9 cellular contexts compared by ENCODE assay signal in the genomic region with DNA sequence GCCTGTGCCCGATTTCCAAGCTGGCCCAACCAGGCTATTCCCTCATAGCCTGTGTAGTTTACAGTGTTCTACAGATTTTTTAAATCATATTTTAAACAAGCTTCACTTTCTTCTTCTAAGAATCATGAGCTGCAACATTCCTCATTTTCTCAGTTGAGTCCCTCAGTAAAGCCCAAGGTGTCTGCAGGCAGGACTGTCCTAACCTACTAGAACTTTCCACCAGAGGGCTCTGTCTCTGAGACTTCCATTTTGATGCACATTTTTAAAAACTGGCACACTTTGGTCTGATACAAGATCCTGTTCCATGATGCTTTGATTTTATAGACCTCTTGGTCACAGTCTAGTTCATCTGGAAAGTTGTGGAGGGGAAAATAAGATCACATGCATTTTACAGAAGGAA. TPM values are rescaled to one million over a fixed set of nuclear protein-coding genes. Genes with fewer than 3 reads are reported as not detected.
DNase-seq lines count a peak whose midpoint lies in the region; ATAC-seq and TF ChIP-seq lines count a peak whose summit lies in the region.
"Had no signal": no experiment of that assay in that cellular context is flagged by ENCODE, and none has a peak within 500 bp of the region (broad histone marks: within the 10 kb centered on the region; RNA-seq: fewer than 3 reads in every experiment).

No MANE protein-coding gene starts in this region.

- DNase-seq in EH (ENCODE audit: low read depth) (peak; percentile 23), amniotic epithelial cell (ENCODE audit: low read depth) (peak; percentile 10), medulla oblongata (ENCODE audit: extremely low spot score) (peak; percentile 28), NCI-H1048 (lab: John Stamatoyannopoulos, UW) (no peak), psoas muscle (no peak)

- H3K9me3 ChIP-seq in KOPT-K1 (ENCODE audit: insufficient read depth, low read length, poor library complexity, severe bottlenecking): no peaks in the 10 kb centered on the region
- no peaks in the 10 kb centered on the region for H3K9me3 ChIP-seq in psoas muscle
- H3K9me3 ChIP-seq: neutrophil had no signal

- TF ChIP-seq CTCF in psoas muscle (IDR thresholded peaks at IDR 0.05): no peak

- intact Hi-C loops in psoas muscle (cut with DNase I): no loop called here

- no peaks in the 10 kb centered on the region for H3K4me1 ChIP-seq in psoas muscle

- peaks cover 18% of the 10 kb centered on the region; the same call in 1 of the 2 replicates for H3K36me3 ChIP-seq in KOPT-K1 (ENCODE audit: insufficient read depth, low read length)
- H3K36me3 ChIP-seq in psoas muscle (ENCODE audit: insufficient read depth in 1 of 2, low read depth in 1 of 2): no peaks in the 10 kb centered on the region
- H3K36me3 ChIP-seq: neutrophil had no signal

- 89 to 94% (median 93%) methylated on average over 1 of the region's 1 CpG for WGBS in psoas muscle, 3 donors

- H3K27ac ChIP-seq in KOPT-K1 (ENCODE audit: low read depth, low read length, poor library complexity, severe bottlenecking) (peak overlapping the region; percentile 48), psoas muscle (no peak overlapping the region)
- H3K27ac ChIP-seq: neutrophil had no signal

- no peak overlapping the region for H3K4me3 ChIP-seq in psoas muscle

- H3K27me3 ChIP-seq in psoas muscle (ENCODE audit: insufficient read depth in 3 of 3, low read length in 2 of 3): no peaks in the 10 kb centered on the region
- H3K27me3 ChIP-seq: neutrophil had no signal

- ATAC-seq in GM21576 (IDR thresholded peaks at IDR 0.05; ENCODE audit: unreplicated experiment): no peak
- no peak for ATAC-seq in psoas muscle
- ATAC-seq in HG02981 (IDR thresholded peaks at IDR 0.05; ENCODE audit: unreplicated experiment): no peak

RNA-seq across cellular contexts. Expression of gene SLAMF6, which starts 21.6 kb away (rescaled TPM):
- under 1 TPM; 0.14 to 0.34 (median 0.21) TPM for total RNA-seq in psoas muscle
- polyA plus RNA-seq in psoas muscle: under 1 TPM in 2 of 3 donors, not detected in 1; 0.08 to 0.18 TPM

RNA-seq across cellular contexts. Expression of gene CD84, which starts 34.6 kb away (rescaled TPM):
- 1 to 10 TPM in 2 of 4 donors, under 1 TPM in 2; 0.75 to 2.6 (median 1.3) TPM for total RNA-seq in psoas muscle
- under 1 TPM; 0.04 to 0.13 (median 0.10) TPM for polyA plus RNA-seq in psoas muscle

Comparison
In these comparisons a context has a peak if more than half of its experiments do, and no peak if none do; other contexts are left out.
1. DNase-seq: peak in EH (single experiment), amniotic epithelial cell (single experiment) and medulla oblongata (single experiment); none in NCI-H1048 (single experiment) and psoas muscle (0 of 2).